ENCODE assay signal across 8 cellular contexts in genomic region chr4:77155631-77156345, GRCh38. TPM values are rescaled to one million over a fixed set of nuclear protein-coding genes. Genes with fewer than 3 reads are reported as not detected.
DNase-seq lines count a peak whose midpoint lies in the region; ATAC-seq and TF ChIP-seq lines count a peak whose summit lies in the region.

No MANE protein-coding gene starts in this region.

- no peak for TF ChIP-seq POLR2A in spleen (IDR thresholded peaks at IDR 0.05)

- H3K9me3 ChIP-seq in SK-N-MC (ENCODE audit: low read depth, low read length) (no peaks in the 10 kb centered on the region), spleen (no peaks in the 10 kb centered on the region)

- peaks cover 23% of the 10 kb centered on the region for H3K9me3 Mint-ChIP-seq in glutamatergic neuron (ENCODE audit: unreplicated experiment)

- DNase-seq in DMS79 treated with DMSO at 0.1 percent for 48 hours (lab: John Stamatoyannopoulos, UW) (peak; percentile 66), DMS79 (lab: John Stamatoyannopoulos, UW) (no peak), SK-N-MC (ENCODE audit: low read depth, low spot score) (no peak), glutamatergic neuron (no peak), spleen (no peak), D341Med (ENCODE audit: low spot score) (no peak), DMS153 treated with DMSO at 0.1 percent for 48 hours (lab: John Stamatoyannopoulos, UW; ENCODE audit: unreplicated experiment) (no peak)

- H3K27me3 Mint-ChIP-seq in glutamatergic neuron (ENCODE audit: unreplicated experiment), result peaks cover 14% of the 10 kb centered on the region

- H3K36me3 Mint-ChIP-seq in glutamatergic neuron (ENCODE audit: unreplicated experiment), result no peaks in the 10 kb centered on the region

- H3K4me3 Mint-ChIP-seq in glutamatergic neuron (ENCODE audit: unreplicated experiment), result peak overlapping the region; percentile 97

- intact Hi-C loops in spleen (cut with DNase I; ENCODE audit: low total_unique reads), result loop anchor here (5.0 to 10.0 kb wide), 2 partner anchors 61 to 83 kb away; no protein-coding TSS in a partner anchor

- peak overlapping the region; percentile 70 for H3K9ac ChIP-seq in SK-N-MC (ENCODE audit: insufficient read length)

- no peaks in the 10 kb centered on the region for H3K27me3 ChIP-seq in spleen (replicated peaks in 1 of 7)

- H3K36me3 ChIP-seq in SK-N-MC (ENCODE audit: insufficient read depth, low read length) (peaks cover 17% of the 10 kb centered on the region), spleen (peaks cover 0 to 23% (median 8%) of the 10 kb centered on the region in 6 donors)

- H3K4me1 Mint-ChIP-seq in glutamatergic neuron (ENCODE audit: low read depth, unreplicated experiment), result peaks cover 19% of the 10 kb centered on the region

- peak overlapping the region; percentile 73 for H3K27ac ChIP-seq in SK-N-MC
- H3K27ac ChIP-seq in spleen, result peak overlapping the region; percentile 81 to 99 (median 98)

- H3K4me3 ChIP-seq in SK-N-MC (peak overlapping the region; percentile 94), spleen (peak overlapping the region; percentile 81 to 99 (median 96))

- 57 to 66% (median 65%) methylated on average over 14 of the region's 14 CpGs for WGBS in spleen, 5 donors

- TF ChIP-seq CTCF in glutamatergic neuron (IDR thresholded peaks at IDR 0.05; ENCODE audit: partially characterized antibody, unreplicated experiment) (no peak), spleen (IDR thresholded peaks at IDR 0.05 in 8 of 11, conservative IDR thresholded peaks at IDR 0.05 in 3 of 11) (no peak)

- peaks cover 18 to 83% (median 63%) of the 10 kb centered on the region in 6 donors for H3K4me1 ChIP-seq in spleen

- H3K27ac Mint-ChIP-seq in glutamatergic neuron (ENCODE audit: unreplicated experiment), result peak overlapping the region; percentile 98

- no peak for ATAC-seq in GM18519 (IDR thresholded peaks at IDR 0.05; ENCODE audit: low FRiP score, unreplicated experiment)

RNA-seq across cellular contexts. Expression of gene CCNG2, which starts 1.2 kb away (rescaled TPM):
- total RNA-seq in glutamatergic neuron (ENCODE audit: unreplicated experiment) (115 TPM), spleen (100 to 1,000 TPM in 1 of 7 donors, 10 to 100 TPM in 6; 50.6 to 106 (median 61.6) TPM)
- polyA plus RNA-seq in spleen, result 10 to 100 TPM; 20.2 to 24.9 (median 24.6) TPM
